Comparison of ENCODE assay signal across 9 cellular contexts in the genomic region with DNA sequence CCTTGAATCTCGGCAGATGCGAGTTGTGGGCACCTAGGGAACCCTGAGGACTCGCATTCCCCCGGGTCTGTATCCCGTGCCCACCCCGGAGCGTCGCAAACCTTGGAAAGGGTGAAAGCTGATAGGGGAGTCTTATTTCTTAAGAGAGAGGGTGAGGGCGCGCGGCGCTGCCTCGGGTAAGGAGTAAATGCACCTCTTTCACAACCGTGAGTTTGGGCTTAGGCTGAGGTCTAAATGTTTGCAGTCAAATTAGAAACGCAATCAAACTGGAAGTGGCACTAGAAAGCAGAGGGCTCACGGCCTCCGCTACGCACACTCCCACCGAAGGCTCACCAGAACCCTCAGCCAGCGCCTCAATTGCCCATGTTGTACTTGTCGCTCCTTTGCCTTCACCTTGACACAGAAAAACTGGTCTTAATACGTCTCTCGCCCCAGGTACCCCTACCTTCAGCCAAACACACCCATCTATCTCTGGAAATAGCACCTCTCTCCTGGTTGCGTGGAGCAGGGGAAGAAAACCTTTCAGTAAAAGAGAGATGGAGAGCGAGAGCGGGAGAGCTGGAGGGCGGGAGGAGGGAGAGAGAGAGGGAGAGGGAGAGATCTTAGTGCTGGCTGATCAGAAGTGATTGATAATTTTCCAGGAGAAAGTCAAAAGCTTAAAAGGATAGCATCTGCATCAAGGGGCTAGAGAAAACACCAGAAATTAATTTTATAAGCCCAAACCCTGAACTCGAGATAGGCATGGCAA. TPM values are rescaled to one million over a fixed set of nuclear protein-coding genes. Genes with fewer than 3 reads are reported as not detected.
DNase-seq lines count a peak whose midpoint lies in the region; ATAC-seq and TF ChIP-seq lines count a peak whose summit lies in the region.
"Had no signal": no experiment of that assay in that cellular context is flagged by ENCODE, and none has a peak within 500 bp of the region (broad histone marks: within the 10 kb centered on the region; RNA-seq: fewer than 3 reads in every experiment).

No MANE protein-coding gene starts in this region.

- TF ChIP-seq CTCF in DOHH2 (IDR thresholded peaks at IDR 0.05; ENCODE audit: low read depth, low read length, poor library complexity, severe bottlenecking), result no peak
- TF ChIP-seq CTCF in Peyer's patch (IDR thresholded peaks at IDR 0.05), result no peak
- TF ChIP-seq CTCF in gastroesophageal sphincter (IDR thresholded peaks at IDR 0.05), result no peak
- TF ChIP-seq CTCF in neutrophil (IDR thresholded peaks at IDR 0.05), result no peak
- no peak for TF ChIP-seq CTCF in GM10248 (IDR thresholded peaks at IDR 0.05; ENCODE audit: control extremely low read depth, extremely low read depth, low read depth, missing control alignments)

- H3K4me3 ChIP-seq in DOHH2 (ENCODE audit: low read length) (no peak overlapping the region), Peyer's patch (peak overlapping the region; percentile 25 to 76 (median 36)), gastroesophageal sphincter (peak overlapping the region; percentile 4 to 97), neutrophil (ENCODE audit: low read depth in 1 of 2, low read length in 1 of 2) (peak overlapping the region; percentile 81 to 98)

- TF ChIP-seq POLR2A in Peyer's patch (IDR thresholded peaks at IDR 0.05) (no peak), gastroesophageal sphincter (IDR thresholded peaks at IDR 0.05) (no peak)

- no peaks in the 10 kb centered on the region for H4K20me1 ChIP-seq in DOHH2 (ENCODE audit: control insufficient read depth, insufficient read depth, low read depth, low read length)

- H3K9me3 ChIP-seq in DOHH2 (ENCODE audit: control insufficient read depth, insufficient read depth, low read length) (no peaks in the 10 kb centered on the region), Peyer's patch (no peaks in the 10 kb centered on the region), gastroesophageal sphincter (no peaks in the 10 kb centered on the region), neutrophil (no peaks in the 10 kb centered on the region)

- no peaks in the 10 kb centered on the region for H3K36me3 ChIP-seq in DOHH2 (ENCODE audit: control insufficient read depth, low read length)
- H3K36me3 ChIP-seq in Peyer's patch, result no peaks in the 10 kb centered on the region
- H3K36me3 ChIP-seq in gastroesophageal sphincter, result peaks cover 0 to 8% of the 10 kb centered on the region in 2 donors
- peaks cover 11% of the 10 kb centered on the region for H3K36me3 ChIP-seq in neutrophil

- no peak for TF ChIP-seq EP300 in gastroesophageal sphincter (IDR thresholded peaks at IDR 0.05)

- H3K27me3 ChIP-seq in DOHH2 (ENCODE audit: control insufficient read depth, low read length) (peaks cover 63% of the 10 kb centered on the region), Peyer's patch (no peaks in the 10 kb centered on the region), gastroesophageal sphincter (peaks cover 10% of the 10 kb centered on the region), neutrophil (no peaks in the 10 kb centered on the region)

- WGBS in gastroesophageal sphincter (ENCODE audit: low coverage in 1 of 2), 2 donors, result 83 to 93% methylated on average over 7 to 13 of the region's 28 CpGs

- POLR2A ChIA-PET in GM10248 (lab: Yijun Ruan, JAX), result no interaction called here

- H3F3A ChIP-seq in DOHH2 (ENCODE audit: control insufficient read depth, insufficient read depth), result no peaks in the 10 kb centered on the region

- H3K4me1 ChIP-seq in DOHH2 (ENCODE audit: control insufficient read depth, low read length), result peaks cover 25% of the 10 kb centered on the region
- H3K4me1 ChIP-seq in Peyer's patch, result peaks cover 0 to 8% (median 2%) of the 10 kb centered on the region in 4 donors
- H3K4me1 ChIP-seq in gastroesophageal sphincter, result peaks cover 0 to 71% (median 30%) of the 10 kb centered on the region in 3 donors
- H3K4me1 ChIP-seq in neutrophil (ENCODE audit: control insufficient read depth in 1 of 2, insufficient read depth in 1 of 2, low read depth in 1 of 2, low read length in 1 of 2), result peaks cover 68 to 69% of the 10 kb centered on the region in 2 experiments

- CTCF ChIA-PET in GM10248 (lab: Yijun Ruan, JAX), result interaction anchor here (0.8 to 8.4 kb wide), 4 partner anchors 31 to 558 kb away, joined by 3 to 78 read pairs (median 3); no protein-coding TSS in a partner anchor

- H3K9me2 ChIP-seq in DOHH2 (replicated peaks; ENCODE audit: control insufficient read depth, low read length), result no peaks in the 10 kb centered on the region

- H3K79me2 ChIP-seq in DOHH2 (ENCODE audit: control insufficient read depth, low read length), result no peaks in the 10 kb centered on the region

- H3K4me2 ChIP-seq in DOHH2 (ENCODE audit: low read length), result peak overlapping the region; percentile 26; the same call in 1 of the 2 replicates

- ATAC-seq in gastroesophageal sphincter (no peak), GM21447 (IDR thresholded peaks at IDR 0.05; ENCODE audit: unreplicated experiment) (no peak)

- H3K27ac ChIP-seq in DOHH2 (ENCODE audit: low read depth, low read length) (no peak overlapping the region), Peyer's patch (peak overlapping the region; percentile 77 to 96 (median 84)), gastroesophageal sphincter (peak overlapping the region; percentile 1 to 96 (median 82)), neutrophil (peak overlapping the region; percentile 90)

- no peak for DNase-seq in Peyer's patch
- DNase-seq in GM10248 (ENCODE audit: extremely low spot score), result no peak
- DNase-seq in NCI-H774 (lab: John Stamatoyannopoulos, UW), result no peak
- DNase-seq in DMS79 (lab: John Stamatoyannopoulos, UW), result no peak
- DNase-seq: DMS 273 treated with DMSO at 0.1 percent for 48 hours had no signal

RNA-seq across cellular contexts. Expression of gene HLX, which starts 1.7 kb away (rescaled TPM):
- total RNA-seq in Peyer's patch (10 to 100 TPM in 1 of 4 donors, 1 to 10 TPM in 3; 4.0 to 18.2 (median 8.4) TPM), gastroesophageal sphincter (10 to 100 TPM in 3 of 4 donors, 1 to 10 TPM in 1; 7.1 to 18.1 (median 13.5) TPM)
